11 cellular contexts compared by ENCODE assay signal in the genomic region with DNA sequence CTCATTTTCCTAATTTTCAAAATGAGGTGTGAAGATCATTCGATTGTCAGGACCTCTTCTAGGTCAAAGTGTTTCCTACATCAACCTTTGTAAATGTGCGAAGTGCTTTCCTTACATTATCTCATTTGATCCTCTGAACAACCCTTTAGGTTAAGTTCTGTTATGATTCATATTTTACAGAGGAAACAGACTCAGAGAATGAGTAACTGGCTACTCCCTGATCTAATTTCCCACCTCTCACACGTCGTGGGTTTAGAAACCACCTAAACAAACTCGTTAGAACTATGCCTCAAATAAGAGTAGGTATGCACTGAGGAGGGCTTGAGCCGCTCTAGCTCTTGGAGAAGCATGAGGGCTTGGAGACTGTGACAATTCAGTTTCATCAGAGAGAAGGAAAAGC.
DNase-seq lines count a peak whose midpoint lies in the region; ATAC-seq and TF ChIP-seq lines count a peak whose summit lies in the region.
"Had no signal": no experiment of that assay in that cellular context is flagged by ENCODE, and none has a peak within 500 bp of the region (broad histone marks: within the 10 kb centered on the region; RNA-seq: fewer than 3 reads in every experiment).

No MANE protein-coding gene starts in this region.

- H3K4me3 ChIP-seq in CD8-positive, alpha-beta T cell (ENCODE audit: low read depth, low read length): no peak overlapping the region
- H3K4me3 ChIP-seq in neuronal stem cell (ENCODE audit: low read length in 2 of 2): no peak overlapping the region

- no CpG with 5 or more reads among the region's 6 CpGs for WGBS in neuronal stem cell (ENCODE audit: extremely low coverage in 2 of 2, insufficient read length in 2 of 2, insufficient replicate concordance in 1 of 2), 2 donors

- no peak overlapping the region for H3K9ac ChIP-seq in neuronal stem cell (ENCODE audit: low read depth, low read length, poor library complexity)

- H3K9me3 ChIP-seq in CD8-positive, alpha-beta T cell (ENCODE audit: low read length): no peaks in the 10 kb centered on the region
- no peaks in the 10 kb centered on the region for H3K9me3 ChIP-seq in neuronal stem cell (replicated peaks in 1 of 2; ENCODE audit: control insufficient read depth in 2 of 2, insufficient read depth in 1 of 2, low read depth in 1 of 2, low read length in 2 of 2)
- H3K9me3 ChIP-seq: Caco-2 had no signal

- peaks cover 13% of the 10 kb centered on the region for H3K4me1 Mint-ChIP-seq in CD8-positive, alpha-beta T cell (ENCODE audit: low read depth)
- H3K4me1 Mint-ChIP-seq in T-helper 2 cell treated with Interferon-gamma antibody and Interleukin-4, amounts not matched to agents 5 μg/mL and 100 μg/mL, for 36 hours (ENCODE audit: low read depth): peaks cover 17% of the 10 kb centered on the region

- H3K27ac Mint-ChIP-seq in CD8-positive, alpha-beta T cell: no peak overlapping the region
- H3K27ac Mint-ChIP-seq in T-helper 2 cell treated with Interferon-gamma antibody and Interleukin-4, amounts not matched to agents 5 μg/mL and 100 μg/mL, for 36 hours: peak overlapping the region; percentile 34

- no peak overlapping the region for H3K18ac ChIP-seq in neuronal stem cell (ENCODE audit: low read length)

- peak; percentile 66 for ATAC-seq in CD8-positive, alpha-beta T cell
- ATAC-seq in GM19043 (IDR thresholded peaks at IDR 0.05; ENCODE audit: low read depth, unreplicated experiment): peak; percentile 57
- ATAC-seq in foreskin keratinocyte: peak; percentile 79

- H4K8ac ChIP-seq in neuronal stem cell (ENCODE audit: low read depth, low read length): no peak overlapping the region

- no peak overlapping the region for H3K4ac ChIP-seq in neuronal stem cell (ENCODE audit: low read length)

- no peak overlapping the region for H3K27ac ChIP-seq in CD8-positive, alpha-beta T cell (ENCODE audit: low read depth, low read length)
- no peak overlapping the region for H3K27ac ChIP-seq in foreskin keratinocyte
- no peak overlapping the region for H3K27ac ChIP-seq in neuronal stem cell (replicated peaks; ENCODE audit: low read length)

- H2BK12ac ChIP-seq in neuronal stem cell (ENCODE audit: low read length): no peak overlapping the region

- H3K9me3 Mint-ChIP-seq in CD8-positive, alpha-beta T cell: no peaks in the 10 kb centered on the region
- H3K9me3 Mint-ChIP-seq in T-helper 2 cell treated with Interferon-gamma antibody and Interleukin-4, amounts not matched to agents 5 μg/mL and 100 μg/mL, for 36 hours: peaks cover 4% of the 10 kb centered on the region

- no peaks in the 10 kb centered on the region for H3K36me3 Mint-ChIP-seq in CD8-positive, alpha-beta T cell
- no peaks in the 10 kb centered on the region for H3K36me3 Mint-ChIP-seq in T-helper 2 cell treated with Interferon-gamma antibody and Interleukin-4, amounts not matched to agents 5 μg/mL and 100 μg/mL, for 36 hours (ENCODE audit: low read depth)

- POLR2A ChIA-PET in CD8-positive, alpha-beta T cell (lab: Charles Lee): interaction anchor here (1.0 kb wide), 1 partner anchor 8 kb away, joined by 3 read pairs; no protein-coding TSS in a partner anchor

- H2BK120ac ChIP-seq in neuronal stem cell (ENCODE audit: low read depth, low read length): no peak overlapping the region

- no peaks in the 10 kb centered on the region for H3K4me1 ChIP-seq in CD8-positive, alpha-beta T cell (ENCODE audit: insufficient read depth, low read length)
- H3K4me1 ChIP-seq in foreskin keratinocyte: no peaks in the 10 kb centered on the region
- peaks cover 6 to 8% of the 10 kb centered on the region in 2 donors for H3K4me1 ChIP-seq in neuronal stem cell (ENCODE audit: control insufficient read depth in 2 of 2, insufficient read depth in 1 of 2, low read depth in 1 of 2, low read length in 2 of 2)
- H3K4me1 ChIP-seq: Caco-2 had no signal

- no peak for TF ChIP-seq CTCF in CD8-positive, alpha-beta T cell (IDR thresholded peaks at IDR 0.05)
- no peak for TF ChIP-seq CTCF in foreskin keratinocyte (conservative IDR thresholded peaks at IDR 0.05)

- intact Hi-C loops in CD8-positive, alpha-beta T cell (cut with DNase I, micrococcal nuclease): no loop called here

- H3K4me3 Mint-ChIP-seq in CD8-positive, alpha-beta T cell: no peak overlapping the region
- peak overlapping the region; percentile 32 for H3K4me3 Mint-ChIP-seq in T-helper 2 cell treated with Interferon-gamma antibody and Interleukin-4, amounts not matched to agents 5 μg/mL and 100 μg/mL, for 36 hours

- H3K36me3 ChIP-seq in CD8-positive, alpha-beta T cell (ENCODE audit: insufficient read depth, low read length): no peaks in the 10 kb centered on the region
- H3K36me3 ChIP-seq in neuronal stem cell (replicated peaks in 1 of 2; ENCODE audit: control insufficient read depth in 2 of 2, insufficient read depth in 2 of 2, low read length in 2 of 2): no peaks in the 10 kb centered on the region

- no peak overlapping the region for H2BK15ac ChIP-seq in neuronal stem cell (ENCODE audit: low read length)

- H3K27me3 Mint-ChIP-seq in CD8-positive, alpha-beta T cell (ENCODE audit: low read depth): no peaks in the 10 kb centered on the region
- H3K27me3 Mint-ChIP-seq in T-helper 2 cell treated with Interferon-gamma antibody and Interleukin-4, amounts not matched to agents 5 μg/mL and 100 μg/mL, for 36 hours (ENCODE audit: low read depth): peaks cover 2% of the 10 kb centered on the region

- H2BK5ac ChIP-seq in neuronal stem cell (ENCODE audit: low read length): no peak overlapping the region

- CTCF ChIA-PET in CD8-positive, alpha-beta T cell (lab: Charles Lee): no interaction called here

- H3K79me1 ChIP-seq in neuronal stem cell (ENCODE audit: low read depth, low read length): no peaks in the 10 kb centered on the region

- no peak overlapping the region for H4K91ac ChIP-seq in neuronal stem cell (ENCODE audit: low read depth, low read length, poor library complexity)

- no peak overlapping the region for H3K4me2 ChIP-seq in neuronal stem cell (ENCODE audit: insufficient read depth, low read length, poor library complexity, severe bottlenecking)

- H2AK5ac ChIP-seq in neuronal stem cell (ENCODE audit: low read depth, low read length): no peak overlapping the region

- H3K23ac ChIP-seq in neuronal stem cell (ENCODE audit: low read depth, low read length, poor library complexity): no peak overlapping the region

- H3K14ac ChIP-seq in neuronal stem cell (ENCODE audit: low read length): no peak overlapping the region

- no peak overlapping the region for H2AFZ ChIP-seq in neuronal stem cell (ENCODE audit: low read length)

- peak in 1 of 7 experiments; percentile 15 for DNase-seq in CD8-positive, alpha-beta T cell
- DNase-seq in T-helper 2 cell treated with Interferon-gamma antibody and Interleukin-4, amounts not matched to agents 5 μg/mL and 100 μg/mL, for 36 hours (ENCODE audit: low spot score): peak; percentile 65
- DNase-seq in foreskin keratinocyte (peak; percentile 54 to 78), superior temporal gyrus (ENCODE audit: extremely low spot score) (no peak), DMS53 treated with DMSO at 0.1 percent for 48 hours (lab: John Stamatoyannopoulos, UW; ENCODE audit: unreplicated experiment) (no peak), NCI-H2227 (lab: John Stamatoyannopoulos, UW; ENCODE audit: unreplicated experiment) (no peak), neuronal stem cell (ENCODE audit: low spot score) (no peak)
- DNase-seq: Caco-2, small intestine, T1000 had no signal

- no peaks in the 10 kb centered on the region for H3K27me3 ChIP-seq in CD8-positive, alpha-beta T cell (ENCODE audit: insufficient read depth, low read length)
- no peaks in the 10 kb centered on the region for H3K27me3 ChIP-seq in foreskin keratinocyte
- H3K27me3 ChIP-seq in neuronal stem cell (ENCODE audit: control insufficient read depth in 3 of 3, insufficient read depth in 3 of 3, low read depth in 1 of 3, low read length in 3 of 3): no peaks in the 10 kb centered on the region

Comparison
In these comparisons a context has a peak if more than half of its experiments do, and no peak if none do; other contexts are left out.
1. DNase-seq: peak in T-helper 2 cell treated with Interferon-gamma antibody and Interleukin-4, amounts not matched to agents 5 μg/mL and 100 μg/mL, for 36 hours (single experiment) and foreskin keratinocyte (2 of 2); none in superior temporal gyrus (single experiment), DMS53 treated with DMSO at 0.1 percent for 48 hours (single experiment), NCI-H2227 (single experiment) and neuronal stem cell (single experiment).
2. Peak in every context shown above with its lines, with median percentiles within 50 percentile points of each other: ATAC-seq.